In the genomic region with DNA sequence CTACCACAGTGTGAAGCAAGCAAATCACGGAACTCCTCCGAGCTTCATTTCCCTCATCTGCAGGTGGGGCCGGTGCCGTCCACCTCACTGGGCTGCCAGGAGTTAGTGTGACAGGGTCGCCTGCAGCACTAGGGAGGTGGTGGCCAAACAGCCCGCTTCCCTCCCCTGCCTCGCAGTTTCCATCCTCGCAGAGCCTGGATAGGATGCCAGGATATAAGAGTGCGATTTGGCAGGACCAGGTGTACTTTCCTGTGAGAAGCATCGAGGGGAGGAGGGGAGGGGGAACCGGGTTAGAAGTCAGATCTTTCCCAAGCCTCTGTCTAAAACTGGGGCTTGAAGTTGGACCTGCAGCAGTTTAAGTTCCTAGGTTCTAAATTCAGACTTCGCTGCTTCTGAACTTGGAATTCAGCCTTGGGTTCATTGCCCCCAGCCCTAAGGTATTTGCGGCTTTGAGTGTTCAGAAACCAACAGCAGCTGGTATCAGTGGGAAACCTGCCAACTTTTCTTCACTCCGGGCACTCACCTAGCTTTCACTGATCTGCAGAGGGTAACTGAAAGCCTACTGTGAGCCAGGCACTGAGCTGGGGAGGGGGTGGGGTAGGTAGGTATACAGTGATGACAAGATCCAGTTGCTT, we compare ENCODE assay signal across 1 cellular context.
TF ChIP-seq lines count a peak whose summit lies in the region.

No MANE protein-coding gene starts in this region.

TF ChIP-seq in H1, 55 proteins besides CTCF, POLR2A, EP300 and RAD21 (continued from another document):
- TF ChIP-seq TBP (IDR thresholded peaks at IDR 0.05; ENCODE audit: low read depth, low read length): no peak
- peak; percentile 37 for TF ChIP-seq KDM4A (IDR thresholded peaks at IDR 0.05; ENCODE audit: low read depth, low read length, severe bottlenecking)
- no peak for TF ChIP-seq BACH1 (IDR thresholded peaks at IDR 0.05; ENCODE audit: low read length)
- TF ChIP-seq ATF3 (IDR thresholded peaks at IDR 0.05; ENCODE audit: insufficient read depth, low read depth, low read length): no peak
- TF ChIP-seq MAFK (IDR thresholded peaks at IDR 0.05; ENCODE audit: low read depth, low read length): no peak
TF ChIP-seq in H1: peak in this region for 1.
